ENCODE assay signal across 9 cellular contexts in the genomic region with DNA sequence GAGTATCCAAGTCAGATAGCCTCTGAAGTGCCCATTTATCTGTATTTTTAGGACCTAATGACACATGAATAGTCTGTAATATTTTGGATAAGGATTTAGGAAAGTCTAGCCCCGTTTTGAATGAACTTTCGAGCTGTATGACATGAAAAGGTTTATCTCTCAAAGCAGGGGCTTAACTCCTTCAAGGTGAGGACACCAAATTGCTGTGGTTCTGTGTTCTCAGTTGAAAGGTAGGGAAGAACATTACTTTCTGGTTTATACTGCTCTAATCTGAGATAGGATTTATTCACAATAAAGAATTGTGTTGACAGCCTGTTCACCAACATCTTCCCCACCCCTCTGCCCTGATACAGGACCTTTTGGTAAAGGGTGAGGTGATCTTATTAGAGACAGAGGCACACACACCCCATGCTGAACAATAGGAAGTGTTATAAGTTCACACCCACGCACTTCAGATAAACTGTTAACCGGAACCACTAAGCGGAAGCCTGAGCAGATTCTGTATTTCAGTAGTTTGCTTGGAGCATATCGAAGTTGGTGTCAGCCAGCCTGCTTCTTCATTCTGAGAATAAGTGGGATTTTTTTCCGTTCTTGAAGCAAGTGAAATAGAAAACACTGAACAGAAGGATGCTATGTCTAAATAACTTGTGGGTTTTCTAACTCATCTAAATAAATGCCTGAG.
DNase-seq lines count a peak whose midpoint lies in the region; ATAC-seq, FAIRE-seq and TF ChIP-seq lines count a peak whose summit lies in the region.
"Had no signal": no experiment of that assay in that cellular context is flagged by ENCODE, and none has a peak within 500 bp of the region (broad histone marks: within the 10 kb centered on the region; RNA-seq: fewer than 3 reads in every experiment).

No MANE protein-coding gene starts in this region.

- POLR2A ChIA-PET in HepG2 (lab: Yijun Ruan, JAX) (no interaction called here), OCI-LY7 (lab: Charles Lee) (interaction anchor here (0.5 kb wide), 1 partner anchor 344 kb away, joined by 4 read pairs; no protein-coding TSS in a partner anchor)

- WGBS in right lobe of liver (ENCODE audit: insufficient coverage, low coverage, low lambda C conversion rate, missing lambda C conversion rate): 52% methylated on average over 7 of the region's 7 CpGs
- 97% methylated on average over 7 of the region's 7 CpGs for WGBS in HepG2 (ENCODE audit: low lambda C conversion rate)
- 74% methylated on average over 7 of the region's 7 CpGs for WGBS in prostate gland

- in situ Hi-C loops in HepG2 (cut with HindIII; ENCODE audit: extremely low pct_ligation_motif_present, low pct_unique_long_range_greater_than_20kb): no loop called here

- no peak for TF ChIP-seq EP300 in HepG2 (IDR thresholded peaks at IDR 0.05; ENCODE audit: low read depth in 2 of 2, low read length in 2 of 2)
- TF ChIP-seq EP300 in HepG2 (CRISPR knock-in tag; IDR thresholded peaks at IDR 0.05; ENCODE audit: borderline replicate concordance): no peak

- H3K4me2 ChIP-seq in HepG2 (ENCODE audit: low read depth, low read length): no peak overlapping the region
- no peak overlapping the region for H3K4me2 ChIP-seq in OCI-LY7 (ENCODE audit: low read length)

- DNase-seq in right lobe of liver: no peak
- DNase-seq in HepG2 (ENCODE audit: low spot score): no peak
- peak; percentile 80 for DNase-seq in activated effector memory CD4-positive, alpha-beta T cell treated with anti-CD3 and anti-CD28 coated beads, Interleukin-2, amount 50 U/mL, for 16 hours
- DNase-seq in stimulated activated CD4-positive, alpha-beta T cell treated with anti-CD3 and anti-CD28 coated beads, Interleukin-4, amount 100 ng/mL, for 4 hours: peak; percentile 20 to 64
- no peak for DNase-seq in prostate gland (ENCODE audit: low spot score)
- no peak for DNase-seq in OCI-LY7 (ENCODE audit: low spot score)
- no peak for DNase-seq in GM03348 (ENCODE audit: low spot score)

- H3K36me3 ChIP-seq in right lobe of liver: no peaks in the 10 kb centered on the region
- H3K36me3 ChIP-seq in HepG2 (replicated peaks in 1 of 2; ENCODE audit: control insufficient read depth in 1 of 2, insufficient read depth in 2 of 2, low read length in 2 of 2): peaks cover 5 to 18% of the 10 kb centered on the region in 2 experiments
- no peaks in the 10 kb centered on the region for H3K36me3 ChIP-seq in prostate gland
- peaks cover 14% of the 10 kb centered on the region; the same call in 1 of the 2 replicates for H3K36me3 ChIP-seq in OCI-LY7 (ENCODE audit: insufficient read depth, low read length)

- H4K20me1 ChIP-seq in HepG2 (ENCODE audit: insufficient read depth, low read length) (peaks cover 7% of the 10 kb centered on the region; the same call in 1 of the 2 replicates), OCI-LY7 (ENCODE audit: insufficient read depth, low read length) (peaks cover 6% of the 10 kb centered on the region; the same call in 1 of the 2 replicates)

- no peak overlapping the region for H3K9ac ChIP-seq in HepG2 (ENCODE audit: insufficient read depth, low read depth, low read length)

- CTCF ChIA-PET in HepG2 (lab: Yijun Ruan, JAX; ENCODE audit: low intra/inter-chr PET ratio, low total read pairs): no interaction called here
- CTCF ChIA-PET in OCI-LY7 (lab: Charles Lee; ENCODE audit: unreplicated experiment): no interaction called here

- TF ChIP-seq POLR2A in right lobe of liver (IDR thresholded peaks at IDR 0.05): no peak
- no peak for TF ChIP-seq POLR2A in HepG2 (IDR thresholded peaks at IDR 0.05; ENCODE audit: insufficient read depth in 1 of 2, low read depth in 2 of 2, low read length in 2 of 2)
- TF ChIP-seq POLR2A in prostate gland (IDR thresholded peaks at IDR 0.05): no peak

- H3K9me3 ChIP-seq in right lobe of liver (no peaks in the 10 kb centered on the region), HepG2 (ENCODE audit: low read length) (no peaks in the 10 kb centered on the region), prostate gland (no peaks in the 10 kb centered on the region), OCI-LY7 (ENCODE audit: low read length) (no peaks in the 10 kb centered on the region)

- H3K27ac ChIP-seq in right lobe of liver: no peak overlapping the region
- no peak overlapping the region for H3K27ac ChIP-seq in HepG2 (ENCODE audit: extremely low read length, insufficient read depth, low read length)
- no peak overlapping the region for H3K27ac ChIP-seq in prostate gland
- H3K27ac ChIP-seq in OCI-LY7 (ENCODE audit: low read depth, low read length, poor library complexity, severe bottlenecking): no peak overlapping the region
- H3K27ac ChIP-seq: SK-N-MC had no signal

- ATAC-seq in right lobe of liver (peak; percentile 31 to 77 (median 66)), HepG2 (no peak), HG03571 (IDR thresholded peaks at IDR 0.05; ENCODE audit: unreplicated experiment) (peak; percentile 94)

- peaks cover 0 to 11% (median 5%) of the 10 kb centered on the region in 4 donors for H3K4me1 ChIP-seq in right lobe of liver
- H3K4me1 ChIP-seq in HepG2 (ENCODE audit: insufficient read depth, low read length): peaks cover 17% of the 10 kb centered on the region
- H3K4me1 ChIP-seq in prostate gland (replicated peaks): no peaks in the 10 kb centered on the region
- peaks cover 5% of the 10 kb centered on the region for H3K4me1 ChIP-seq in OCI-LY7 (ENCODE audit: insufficient read depth, low read length, poor library complexity, severe bottlenecking)

- H3K79me2 ChIP-seq in HepG2 (ENCODE audit: insufficient read depth, low read length) (no peaks in the 10 kb centered on the region), OCI-LY7 (ENCODE audit: insufficient read depth, low read depth, low read length) (no peaks in the 10 kb centered on the region)

- H3K27me3 ChIP-seq in right lobe of liver: no peaks in the 10 kb centered on the region
- H3K27me3 ChIP-seq in HepG2 (ENCODE audit: control insufficient read depth in 1 of 2, insufficient read depth in 2 of 2, low read length in 2 of 2): no peaks in the 10 kb centered on the region
- no peaks in the 10 kb centered on the region for H3K27me3 ChIP-seq in prostate gland (replicated peaks; ENCODE audit: insufficient read depth)

- TF ChIP-seq CTCF in right lobe of liver (IDR thresholded peaks at IDR 0.05) (no peak), HepG2 (CRISPR knock-in tag; IDR thresholded peaks at IDR 0.05) (no peak), prostate gland (IDR thresholded peaks at IDR 0.05) (no peak), OCI-LY7 (conservative IDR thresholded peaks at IDR 0.05; ENCODE audit: low read length) (no peak)

- no peak for FAIRE-seq in HepG2 (lab: Jason Lieb, UNC)

- BruUV-seq in HepG2 (replicated peaks; lab: Mats Ljungman, UMichigan): no TSS peak
- BruUV-seq in OCI-LY7 (replicated peaks; lab: Mats Ljungman, UMichigan): no TSS peak

- H3K4me3 ChIP-seq in right lobe of liver (no peak overlapping the region), HepG2 (replicated peaks in 1 of 3; ENCODE audit: insufficient read depth in 1 of 3, low read depth in 2 of 3, low read length in 3 of 3) (no peak overlapping the region), prostate gland (no peak overlapping the region), OCI-LY7 (ENCODE audit: low read depth, low read length, poor library complexity, severe bottlenecking) (no peak overlapping the region)
- H3K4me3 ChIP-seq: SK-N-MC had no signal

- TF ChIP-seq RAD21 in HepG2 (CRISPR knock-in tag; IDR thresholded peaks at IDR 0.05): no peak

- no peaks in the 10 kb centered on the region for H3K9me2 ChIP-seq in OCI-LY7 (ENCODE audit: insufficient read depth, low read length)

- no peak overlapping the region for H2AFZ ChIP-seq in HepG2 (ENCODE audit: low read length)
- no peak overlapping the region for H2AFZ ChIP-seq in OCI-LY7 (ENCODE audit: low read length)

- intact Hi-C loops in right lobe of liver (cut with DNase I): no loop called here
- intact Hi-C loops in HepG2 (cut with micrococcal nuclease; ENCODE audit: unreplicated experiment): no loop called here
- intact Hi-C loops in prostate gland (cut with DNase I): no loop called here
- intact Hi-C loops in OCI-LY7 (cut with micrococcal nuclease; ENCODE audit: unreplicated experiment): no loop called here

TF ChIP-seq in HepG2, 621 proteins besides CTCF, POLR2A, EP300 and RAD21:
- TF ChIP-seq TBL1XR1 (IDR thresholded peaks at IDR 0.05; ENCODE audit: borderline replicate concordance, low read length, partially characterized antibody) (no peak), DMAP1 (CRISPR knock-in tag; IDR thresholded peaks at IDR 0.05) (no peak), SATB2 (CRISPR knock-in tag; IDR thresholded peaks at IDR 0.05) (no peak), TP53 (CRISPR knock-in tag; conservative IDR thresholded peaks at IDR 0.05) (no peak), ZNF329 (CRISPR knock-in tag; IDR thresholded peaks at IDR 0.05; ENCODE audit: low read depth) (no peak), TBX3 (IDR thresholded peaks at IDR 0.05; ENCODE audit: borderline replicate concordance) (no peak), MYNN (CRISPR knock-in tag; IDR thresholded peaks at IDR 0.05; ENCODE audit: low read depth) (no peak), ZNF569 (CRISPR knock-in tag; IDR thresholded peaks at IDR 0.05; ENCODE audit: borderline replicate concordance) (no peak), ZNF564 (CRISPR knock-in tag; IDR thresholded peaks at IDR 0.05) (no peak), KMT2B (CRISPR knock-in tag; IDR thresholded peaks at IDR 0.05) (no peak), ATAD3A (CRISPR knock-in tag; IDR thresholded peaks at IDR 0.05) (no peak), SP2 (CRISPR knock-in tag; IDR thresholded peaks at IDR 0.05) (no peak)
- TF ChIP-seq, protein P1, sequence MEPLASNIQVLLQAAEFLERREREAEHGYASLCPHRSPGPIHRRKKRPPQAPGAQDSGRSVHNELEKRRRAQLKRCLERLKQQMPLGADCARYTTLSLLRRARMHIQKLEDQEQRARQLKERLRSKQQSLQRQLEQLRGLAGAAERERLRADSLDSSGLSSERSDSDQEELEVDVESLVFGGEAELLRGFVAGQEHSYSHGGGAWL (CRISPR knock-in tag; IDR thresholded peaks at IDR 0.05): no peak
TF ChIP-seq in HepG2: peak in this region for 0.

Comparison
In these comparisons a context has a peak if more than half of its experiments do, and no peak if none do; other contexts are left out.
1. DNase-seq: peak in activated effector memory CD4-positive, alpha-beta T cell treated with anti-CD3 and anti-CD28 coated beads, Interleukin-2, amount 50 U/mL, for 16 hours (single experiment) and stimulated activated CD4-positive, alpha-beta T cell treated with anti-CD3 and anti-CD28 coated beads, Interleukin-4, amount 100 ng/mL, for 4 hours (2 of 2); none in right lobe of liver (0 of 3), HepG2 (single experiment), prostate gland (single experiment), OCI-LY7 (single experiment) and GM03348 (single experiment).